ENCODE assay signal across 21 cellular contexts in the genomic region with DNA sequence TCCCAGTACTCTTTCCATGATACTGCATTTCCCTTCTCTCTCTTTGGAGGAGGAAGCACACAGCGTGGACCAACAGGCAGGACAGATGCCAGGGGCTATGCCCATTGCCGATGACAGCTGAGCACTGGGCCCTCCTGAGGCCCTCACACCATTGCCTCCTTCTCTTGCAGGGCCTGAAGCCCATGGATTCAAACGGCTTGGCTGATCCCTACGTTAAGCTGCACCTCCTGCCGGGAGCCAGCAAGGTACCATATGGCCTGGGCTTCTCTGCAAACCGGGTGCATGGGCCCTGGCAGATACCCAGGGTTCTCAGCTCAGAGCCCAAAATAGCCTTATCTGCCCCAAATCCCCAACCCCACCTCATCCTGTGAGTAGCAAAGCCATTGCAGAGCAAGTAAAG.
"Had no signal": no experiment of that assay in that cellular context is flagged by ENCODE, and none has a peak within 500 bp of the region (broad histone marks: within the 10 kb centered on the region; RNA-seq: fewer than 3 reads in every experiment).

No MANE protein-coding gene starts in this region.

- ATAC-seq: activated CD4-positive, alpha-beta T cell treated with anti-CD3 and anti-CD28 coated beads for 36 hours; activated CD8-positive, alpha-beta memory T cell treated with anti-CD3 and anti-CD28 coated beads, Interleukin-2, amount 10 ng/mL, durations not matched to agents 7 days and 5 days; activated CD8-positive, alpha-beta T cell treated with anti-CD3 and anti-CD28 coated beads, Interleukin-2, amount 10 ng/mL, durations not matched to agents 7 days and 5 days; body of pancreas; esophagus mucosa; foreskin keratinocyte; heart right ventricle; left lung; lower lobe of right lung; naive thymus-derived CD8-positive, alpha-beta T cell; stimulated activated naive B cell treated with anti-CD40 and anti-IgM and Interleukin-4, amounts not matched to agents 10 μg/mL and 1 μg/mL and 100 μg/mL, for 72 hours; upper lobe of right lung had no signal

- DNase-seq: activated CD4-positive, alpha-beta T cell treated with anti-CD3 and anti-CD28 coated beads for 36 hours; activated CD4-positive, CD25-positive, alpha-beta regulatory T cell; activated CD8-positive, alpha-beta memory T cell treated with anti-CD3 and anti-CD28 coated beads, Interleukin-2, amount 10 ng/mL, durations not matched to agents 7 days and 5 days; activated CD8-positive, alpha-beta T cell treated with anti-CD3 and anti-CD28 coated beads, Interleukin-2, amount 10 ng/mL, durations not matched to agents 7 days and 5 days; activated effector memory CD4-positive, alpha-beta T cell treated with Interleukin-2 at 50 U/mL for 16 hours; activated naive CD4-positive, alpha-beta T cell treated with Interleukin-2 at 50 U/mL for 16 hours; aorta; body of pancreas; foreskin keratinocyte; heart right ventricle; left lung; lower lobe of right lung; mesenchymal stem cell; naive thymus-derived CD8-positive, alpha-beta T cell; stimulated activated CD4-positive, alpha-beta T cell treated with anti-CD3 and anti-CD28 coated beads, Interleukin-15, amount 100 ng/mL, for 24 hours; stimulated activated CD4-positive, alpha-beta T cell treated with anti-CD3 and anti-CD28 coated beads, Interleukin-2, amount 100 ng/mL, for 24 hours; stimulated activated naive B cell treated with anti-CD40 and anti-IgM and Interleukin-4, amounts not matched to agents 10 μg/mL and 1 μg/mL and 100 μg/mL, for 72 hours; stomach; tibial artery; upper lobe of right lung had no signal
